In genomic region chr4:183268556-183268955, GRCh38 we compare ENCODE assay signal across 29 cellular contexts. TPM values are rescaled to one million over a fixed set of nuclear protein-coding genes. Genes with fewer than 3 reads are reported as not detected.
"Had no signal": no experiment of that assay in that cellular context is flagged by ENCODE, and none has a peak within 500 bp of the region (broad histone marks: within the 10 kb centered on the region; RNA-seq: fewer than 3 reads in every experiment).

No MANE protein-coding gene starts in this region.

- H3K27ac Mint-ChIP-seq: immature natural killer cell, mesothelial cell of epicardium had no signal

- DNase-seq: dermis blood vessel endothelial cell; dorsolateral prefrontal cortex; effector CD4-positive, alpha-beta T cell; effector memory CD4-positive, alpha-beta T cell; foreskin keratinocyte; heart right ventricle; hypothalamus; immature natural killer cell; islet precursor cell; kidney; kidney glomerular epithelial cell; left lung; left ventricle myocardium superior; lower lobe of right lung; mesenchymal stem cell; mucosa of descending colon had no signal

- ATAC-seq: foreskin keratinocyte, gastroesophageal sphincter, heart right ventricle, left lung, left ventricle myocardium superior, lower lobe of right lung, mucosa of descending colon had no signal

- H3K4me1 Mint-ChIP-seq: immature natural killer cell had no signal

- H3K4me3 Mint-ChIP-seq: immature natural killer cell, mesothelial cell of epicardium had no signal

- H3K9me3 ChIP-seq: esophagus muscularis mucosa, left lung, lower lobe of right lung, mucosa of descending colon had no signal

- H3K9me3 Mint-ChIP-seq: immature natural killer cell had no signal

RNA-seq across cellular contexts. Expression of gene CLDN22, which starts 51.5 kb away (rescaled TPM):
- total RNA-seq: cerebellum, dermis blood vessel endothelial cell, dorsolateral prefrontal cortex, endothelial cell of umbilical vein, epithelial cell of proximal tubule, esophagus muscularis mucosa, foreskin keratinocyte, frontal cortex, heart right ventricle, kidney, left lung, left ventricle myocardium superior, lower leg skin, lower lobe of right lung, lung microvascular endothelial cell, mesenteric fat pad, mesothelial cell of epicardium, mucosa of descending colon, myocyte had no signal

RNA-seq across cellular contexts. Expression of gene CLDN24, which starts 53.7 kb away (rescaled TPM):
- total RNA-seq: cerebellum, dermis blood vessel endothelial cell, endothelial cell of umbilical vein, epithelial cell of proximal tubule, esophagus muscularis mucosa, fibroblast of lung, fibroblast of villous mesenchyme, foreskin keratinocyte, frontal cortex, gastroesophageal sphincter, heart right ventricle, kidney, left lung, left ventricle myocardium superior, lower leg skin, lower lobe of right lung, lung microvascular endothelial cell, mesenteric fat pad, mesothelial cell of epicardium, mucosa of descending colon, myocyte had no signal
